Comparison of ENCODE assay signal across 9 cellular contexts in genomic region chr15:101499863-101500713, GRCh38. TPM values are rescaled to one million over a fixed set of nuclear protein-coding genes. Genes with fewer than 3 reads are reported as not detected.
DNase-seq lines count a peak whose midpoint lies in the region; ATAC-seq and TF ChIP-seq lines count a peak whose summit lies in the region.
"Had no signal": no experiment of that assay in that cellular context is flagged by ENCODE, and none has a peak within 500 bp of the region (broad histone marks: within the 10 kb centered on the region; RNA-seq: fewer than 3 reads in every experiment).

No MANE protein-coding gene starts in this region.

- CTCF ChIA-PET in HEK293 (lab: Yijun Ruan, JAX): interaction anchor here (0.6 to 6.1 kb wide), 6 partner anchors 9 to 248 kb away, joined by 3 to 67 read pairs (median 4); partner anchors contain the start of gene CHSY1

- POLR2A ChIA-PET in HEK293 (lab: Yijun Ruan, JAX): interaction anchor here (0.5 kb wide), 1 partner anchor 12 kb away, joined by 4 read pairs; no protein-coding TSS in a partner anchor

- no peak overlapping the region for H3K27ac ChIP-seq in HEK293 (ENCODE audit: extremely low read depth, low read depth, low read length)
- H3K27ac ChIP-seq in gastroesophageal sphincter: no peak overlapping the region
- no peak overlapping the region for H3K27ac ChIP-seq in tibial artery
- H3K27ac ChIP-seq: ascending aorta had no signal

- TF ChIP-seq POLR2A in gastroesophageal sphincter (IDR thresholded peaks at IDR 0.05): no peak

- H3K27me3 ChIP-seq in gastroesophageal sphincter: peaks cover 46% of the 10 kb centered on the region
- peaks cover 0 to 39% of the 10 kb centered on the region in 2 donors for H3K27me3 ChIP-seq in tibial artery

- intact Hi-C loops in tibial artery (cut with DNase I; ENCODE audit: low total_unique reads): no loop called here

- ATAC-seq in GM18498 (IDR thresholded peaks at IDR 0.05; ENCODE audit: unreplicated experiment): peak; percentile 75
- peak; percentile 32 for ATAC-seq in gastroesophageal sphincter
- no peak for ATAC-seq in GM19397 (IDR thresholded peaks at IDR 0.05; ENCODE audit: unreplicated experiment)
- ATAC-seq in GM19023 (IDR thresholded peaks at IDR 0.05; ENCODE audit: unreplicated experiment): no peak

- no peak for TF ChIP-seq EP300 in gastroesophageal sphincter (IDR thresholded peaks at IDR 0.05)

- H3K36me3 ChIP-seq in HEK293 (ENCODE audit: control insufficient read depth in 2 of 2, insufficient read depth in 1 of 2, low read length in 2 of 2) (no peaks in the 10 kb centered on the region), gastroesophageal sphincter (no peaks in the 10 kb centered on the region), tibial artery (no peaks in the 10 kb centered on the region)
- H3K36me3 ChIP-seq: ascending aorta had no signal

- TF ChIP-seq CTCF in HEK293 (tag by site-specific recombination; IDR thresholded peaks at IDR 0.05): no peak
- TF ChIP-seq CTCF in gastroesophageal sphincter (IDR thresholded peaks at IDR 0.05): no peak
- TF ChIP-seq CTCF in tibial artery (IDR thresholded peaks at IDR 0.05): no peak

- H3K9me3 ChIP-seq in HEK293 (ENCODE audit: control insufficient read depth, insufficient read depth, low read depth, low read length): no peaks in the 10 kb centered on the region
- no peaks in the 10 kb centered on the region for H3K9me3 ChIP-seq in gastroesophageal sphincter
- H3K9me3 ChIP-seq in tibial artery: no peaks in the 10 kb centered on the region
- H3K9me3 ChIP-seq: ascending aorta had no signal

- 36 to 73% methylated on average over 3 to 9 of the region's 11 CpGs for WGBS in gastroesophageal sphincter (ENCODE audit: low coverage in 1 of 2), 2 donors

- peak; percentile 28 for DNase-seq in NCI-H2029 treated with DMSO at 0.1 percent for 48 hours (lab: John Stamatoyannopoulos, UW)
- DNase-seq in stimulated activated naive CD4-positive, alpha-beta T cell treated with Interleukin-2 at 50 U/mL for 16 hours (lab: John Stamatoyannopoulos, UW): no peak
- DNase-seq in tibial artery: no peak

- no peaks in the 10 kb centered on the region for H3K4me1 ChIP-seq in HEK293 (ENCODE audit: control insufficient read depth, insufficient read depth, low read length)
- peaks cover 0 to 37% (median 8%) of the 10 kb centered on the region in 3 donors for H3K4me1 ChIP-seq in gastroesophageal sphincter
- peaks cover 0 to 23% (median 9%) of the 10 kb centered on the region in 4 donors for H3K4me1 ChIP-seq in tibial artery
- H3K4me1 ChIP-seq: ascending aorta had no signal

- H3K4me3 ChIP-seq in HEK293 (ENCODE audit: low read depth, low read length) (no peak overlapping the region), gastroesophageal sphincter (no peak overlapping the region), tibial artery (no peak overlapping the region)
- H3K4me3 ChIP-seq: ascending aorta had no signal

TF ChIP-seq in HEK293, 187 proteins besides CTCF, POLR2A, EP300 and RAD21:
- TF ChIP-seq ZNF354C (tag by site-specific recombination; IDR thresholded peaks at IDR 0.05; ENCODE audit: borderline replicate concordance, low read depth) (no peak), ZNF292 (tag by site-specific recombination; IDR thresholded peaks at IDR 0.05; ENCODE audit: borderline replicate concordance, low read depth) (no peak), ZNF426 (tag by site-specific recombination; IDR thresholded peaks at IDR 0.05) (no peak), ZBTB17 (tag by site-specific recombination; IDR thresholded peaks at IDR 0.05) (peak; percentile 34; the same call in 1 of the 2 replicates)

RNA-seq across cellular contexts. Expression of gene PCSK6, which starts 10.6 kb away (rescaled TPM):
- 10 to 100 TPM; 12.8 to 23.2 (median 18.4) TPM for total RNA-seq in gastroesophageal sphincter

Comparison
In these comparisons a context has a peak if more than half of its experiments do, and no peak if none do; other contexts are left out.
1. ATAC-seq: peak in GM18498 (single experiment) and gastroesophageal sphincter (single experiment); none in GM19397 (single experiment) and GM19023 (single experiment).